In the genomic region with DNA sequence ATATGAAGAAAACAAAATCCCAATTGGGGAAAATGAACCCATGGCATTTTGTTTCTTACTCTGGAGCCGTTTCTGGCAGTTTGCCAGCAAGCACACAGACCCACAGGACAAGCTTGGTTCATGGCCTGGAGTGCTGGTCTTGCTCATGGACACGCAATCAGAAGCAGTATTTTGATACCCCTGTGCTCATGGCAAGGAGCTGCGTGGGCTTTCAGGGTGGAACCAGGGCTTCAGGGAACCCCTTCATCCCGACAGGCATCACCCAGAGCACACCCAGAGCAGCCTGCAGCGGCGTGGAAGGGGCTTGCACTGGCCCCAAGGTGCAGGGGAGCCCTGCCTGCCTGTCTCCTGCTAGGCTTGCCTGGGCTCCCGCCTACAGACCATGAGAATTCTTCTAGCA, we compare ENCODE assay signal across 19 cellular contexts. TPM values are rescaled to one million over a fixed set of nuclear protein-coding genes. Genes with fewer than 3 reads are reported as not detected.
DNase-seq lines count a peak whose midpoint lies in the region; ATAC-seq and TF ChIP-seq lines count a peak whose summit lies in the region.
"Had no signal": no experiment of that assay in that cellular context is flagged by ENCODE, and none has a peak within 500 bp of the region (broad histone marks: within the 10 kb centered on the region; RNA-seq: fewer than 3 reads in every experiment).

No MANE protein-coding gene starts in this region.

- peaks cover 0 to 46% (median 5%) of the 10 kb centered on the region in 9 donors for H3K27me3 ChIP-seq in heart left ventricle
- H3K27me3 ChIP-seq in colonic mucosa = no peaks in the 10 kb centered on the region
- H3K27me3 ChIP-seq: BLaER1 had no signal

- TF ChIP-seq CTCF in heart left ventricle (IDR thresholded peaks at IDR 0.05) (no peak), omental fat pad (IDR thresholded peaks at IDR 0.05) (no peak), colonic mucosa (IDR thresholded peaks at IDR 0.05) (no peak)

- H3K4me3 ChIP-seq in heart left ventricle = no peak overlapping the region
- no peak overlapping the region for H3K4me3 ChIP-seq in colonic mucosa
- H3K4me3 ChIP-seq: BLaER1, HAP-1, PC-9 had no signal

- H3K4me1 ChIP-seq in heart left ventricle (no peaks in the 10 kb centered on the region), colonic mucosa (no peaks in the 10 kb centered on the region)
- H3K4me1 ChIP-seq: HAP-1 had no signal

- WGBS in heart left ventricle, 4 donors = 57 to 65% (median 59%) methylated on average over 5 to 7 of the region's 7 CpGs

- H3K27ac ChIP-seq in heart left ventricle (no peak overlapping the region), colonic mucosa (no peak overlapping the region)
- H3K27ac ChIP-seq: 22Rv1, BLaER1, PC-9 had no signal

- intact Hi-C loops in cardiac septum (cut with DNase I) = loop anchor here (10.0 kb wide), 1 partner anchor 303 kb away; no protein-coding TSS in a partner anchor
- intact Hi-C loops in heart left ventricle (cut with DNase I) = loop anchor here in 7 of 10 donors (5.0 to 10.0 kb wide), 7 partner anchors 36 to 453 kb away; a partner anchor contains a TSS
- intact Hi-C loops in colonic mucosa (cut with DNase I) = loop anchor here (5.0 kb wide), 2 partner anchors 41 to 121 kb away; no protein-coding TSS in a partner anchor

- TF ChIP-seq POLR2A in heart left ventricle (IDR thresholded peaks at IDR 0.05) = no peak

- DNase-seq in DMS53 (lab: John Stamatoyannopoulos, UW) (peak; percentile 10), DMS53 treated with DMSO at 0.1 percent for 48 hours (lab: John Stamatoyannopoulos, UW; ENCODE audit: unreplicated experiment) (no peak), cardiac septum (ENCODE audit: low spot score) (peak; percentile 38), heart left ventricle (no peak), omental fat pad (ENCODE audit: low spot score) (peak; percentile 12), DMS 273 treated with DMSO at 0.1 percent for 48 hours (lab: John Stamatoyannopoulos, UW) (no peak), NCI-H1092 treated with DMSO at 0.1 percent for 48 hours (lab: John Stamatoyannopoulos, UW) (no peak), colonic mucosa (no peak)
- DNase-seq: EL, NCI-H1417 treated with DMSO at 0.1 percent for 48 hours, NCI-H2081, NCI-H2227 treated with DMSO at 0.1 percent for 48 hours, NCI-H524 treated with DMSO at 0.1 percent for 48 hours, PC-9, SK-N-SH had no signal

- H3K36me3 ChIP-seq in heart left ventricle = no peaks in the 10 kb centered on the region
- no peaks in the 10 kb centered on the region for H3K36me3 ChIP-seq in colonic mucosa
- H3K36me3 ChIP-seq: BLaER1, HAP-1 had no signal

- H3K9ac ChIP-seq in colonic mucosa (ENCODE audit: low read depth in 2 of 2, low read length in 2 of 2) = no peak overlapping the region
- H3K9ac ChIP-seq: BLaER1, SK-N-SH had no signal

- H3K9me3 ChIP-seq in heart left ventricle = peaks cover 0 to 11% (median 3%) of the 10 kb centered on the region in 12 donors
- H3K9me3 ChIP-seq in colonic mucosa = no peaks in the 10 kb centered on the region
- H3K9me3 ChIP-seq: HAP-1, SK-N-SH had no signal

- ATAC-seq in heart left ventricle = no peak
- no peak for ATAC-seq in omental fat pad (ENCODE audit: low FRiP score)
- ATAC-seq: Right ventricle myocardium inferior had no signal

RNA-seq across cellular contexts. Expression of a gene that starts 45.4 kb away (rescaled TPM):
- 4.9 TPM for total RNA-seq in cardiac septum
- 10 to 100 TPM in 2 of 9 donors, 1 to 10 TPM in 5, under 1 TPM in 1, not detected in 1; 0.87 to 11.4 (median 2.9) TPM for total RNA-seq in heart left ventricle
- polyA plus RNA-seq in heart left ventricle = 1 to 10 TPM in 1 of 2 donors, under 1 TPM in 1; 0.72 to 1.9 TPM
- total RNA-seq in omental fat pad = 10 to 100 TPM in 3 of 4 donors, 1 to 10 TPM in 1; 1.1 to 26.8 (median 14.8) TPM
- total RNA-seq in colonic mucosa = 1 to 10 TPM; 2.1 to 5.3 TPM
- total RNA-seq: PC-9 had no signal

RNA-seq across cellular contexts. Expression of a gene that starts 55.9 kb away (rescaled TPM):
- total RNA-seq in cardiac septum (2.7 TPM), heart left ventricle (1 to 10 TPM; 2.4 to 7.0 (median 3.0) TPM), omental fat pad (10 to 100 TPM in 3 of 4 donors, 1 to 10 TPM in 1; 5.8 to 18.6 (median 14.6) TPM), colonic mucosa (10 to 100 TPM; 10.7 to 25.3 TPM)
- polyA plus RNA-seq in heart left ventricle = 1 to 10 TPM; 3.5 to 4.3 TPM

Comparison
In these comparisons a context has a peak if more than half of its experiments do, and no peak if none do; other contexts are left out.
1. DNase-seq: peak in DMS53 (single experiment), cardiac septum (single experiment) and omental fat pad (single experiment); none in DMS53 treated with DMSO at 0.1 percent for 48 hours (single experiment), heart left ventricle (0 of 5), DMS 273 treated with DMSO at 0.1 percent for 48 hours (single experiment), NCI-H1092 treated with DMSO at 0.1 percent for 48 hours (single experiment) and colonic mucosa (single experiment).